ENCODE assay signal across 31 cellular contexts in genomic region chr4:143262838-143263237, GRCh38.
"Had no signal": no experiment of that assay in that cellular context is flagged by ENCODE, and none has a peak within 500 bp of the region (broad histone marks: within the 10 kb centered on the region; RNA-seq: fewer than 3 reads in every experiment).

No MANE protein-coding gene starts in this region.

- DNase-seq: activated B cell treated with CpG ODN at 0.5 μM for 24 hours; activated CD4-positive, alpha-beta T cell treated with anti-CD3 and anti-CD28 coated beads for 48 hours; activated CD4-positive, alpha-beta T cell treated with anti-CD3 and anti-CD28 coated beads, Interleukin-2, amount 50 U/mL, for 1 hour; activated CD4-positive, alpha-beta T cell treated with anti-CD3 and anti-CD28 coated beads, Interleukin-2, amount 50 U/mL, for 48 hours; activated CD8-positive, alpha-beta memory T cell treated with anti-CD3 and anti-CD28 coated beads for 24 hours; activated CD8-positive, alpha-beta T cell treated with anti-CD3 and anti-CD28 coated beads for 36 hours; activated effector memory CD4-positive, alpha-beta T cell treated with Interleukin-2 at 50 U/mL for 16 hours; activated gamma-delta T cell treated with Interleukin-2 at 50 U/mL for 16 hours; activated naive CD4-positive, alpha-beta T cell treated with anti-CD3 and anti-CD28 coated beads, Interleukin-2, amount 50 U/mL, for 16 hours; activated naive CD4-positive, alpha-beta T cell treated with Interleukin-2 at 50 U/mL for 16 hours; activated T-cell treated with anti-CD3 and anti-CD28 coated beads, Interleukin-2, amount 50 U/mL, for 4 hours; adrenal gland; amygdala; aorta; body of pancreas; caudate nucleus; cortex of kidney; dermis blood vessel endothelial cell; effector CD4-positive, alpha-beta T cell; effector memory CD8-positive, alpha-beta T cell; erythroblast; foreskin keratinocyte; gastrocnemius medialis; heart right ventricle; T-helper 17 cell; T1000; WERI-Rb-1 had no signal

- ATAC-seq: activated CD4-positive, CD25-positive, alpha-beta regulatory T cell treated with anti-CD3 and anti-CD28 coated beads, Interleukin-2, amount 50 U/mL, for 24 hours; activated CD8-positive, alpha-beta T cell treated with anti-CD3 and anti-CD28 coated beads for 36 hours; activated T-cell treated with anti-CD3 and anti-CD28 coated beads, Interleukin-2, amount 50 U/mL, for 4 hours; activated T-helper 17 cell treated with anti-CD3 and anti-CD28 coated beads, Interleukin-2, amount 50 U/mL, for 72 hours; body of pancreas; effector memory CD8-positive, alpha-beta T cell; foreskin keratinocyte; gastrocnemius medialis; heart right ventricle; T-helper 17 cell had no signal

- H3K4me3 ChIP-seq: adrenal gland, body of pancreas, esophagus muscularis mucosa, gastrocnemius medialis, heart right ventricle had no signal

- H3K27ac ChIP-seq: adrenal gland, body of pancreas, esophagus muscularis mucosa, foreskin keratinocyte, gastrocnemius medialis, heart right ventricle, WERI-Rb-1 had no signal

- H3K27me3 ChIP-seq: adrenal gland, body of pancreas, esophagus muscularis mucosa, foreskin keratinocyte, gastrocnemius medialis, heart right ventricle had no signal

- FAIRE-seq: colon had no signal

- H3K9me3 ChIP-seq: esophagus muscularis mucosa, gastrocnemius medialis had no signal

- H3K4me1 ChIP-seq: adrenal gland, body of pancreas, esophagus muscularis mucosa, foreskin keratinocyte, gastrocnemius medialis had no signal

- H3K36me3 ChIP-seq: adrenal gland, esophagus muscularis mucosa, gastrocnemius medialis, heart right ventricle, WERI-Rb-1 had no signal
